In the genomic region with DNA sequence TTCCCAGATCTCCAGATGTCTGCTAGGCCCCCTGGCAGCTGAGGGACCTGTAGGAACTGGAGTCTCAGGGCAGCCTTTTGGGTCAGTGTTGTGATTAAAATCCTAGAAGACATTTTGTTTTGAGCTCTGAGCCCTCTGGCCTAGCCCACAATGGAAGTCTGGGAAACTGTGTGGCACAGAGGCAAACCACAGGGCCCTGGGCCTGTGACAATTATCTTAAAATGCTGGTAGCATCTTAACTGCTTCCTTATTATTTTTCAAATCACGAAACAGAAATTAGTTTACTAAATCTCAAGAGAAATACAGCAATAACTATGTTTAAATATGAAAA, we compare ENCODE assay signal across 2 cellular contexts.
TF ChIP-seq lines count a peak whose summit lies in the region.

No MANE protein-coding gene starts in this region.

TF ChIP-seq in SK-N-SH treated with all-trans-retinoic acid at 6 μM for 48 hours, 23 proteins besides CTCF, POLR2A, EP300 and RAD21:
- TF ChIP-seq, protein P1, sequence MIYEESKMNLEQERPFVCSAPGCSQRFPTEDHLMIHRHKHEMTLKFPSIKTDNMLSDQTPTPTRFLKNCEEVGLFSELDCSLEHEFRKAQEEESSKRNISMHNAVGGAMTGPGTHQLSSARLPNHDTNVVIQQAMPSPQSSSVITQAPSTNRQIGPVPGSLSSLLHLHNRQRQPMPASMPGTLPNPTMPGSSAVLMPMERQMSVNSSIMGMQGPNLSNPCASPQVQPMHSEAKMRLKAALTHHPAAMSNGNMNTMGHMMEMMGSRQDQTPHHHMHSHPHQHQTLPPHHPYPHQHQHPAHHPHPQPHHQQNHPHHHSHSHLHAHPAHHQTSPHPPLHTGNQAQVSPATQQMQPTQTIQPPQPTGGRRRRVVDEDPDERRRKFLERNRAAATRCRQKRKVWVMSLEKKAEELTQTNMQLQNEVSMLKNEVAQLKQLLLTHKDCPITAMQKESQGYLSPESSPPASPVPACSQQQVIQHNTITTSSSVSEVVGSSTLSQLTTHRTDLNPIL (CRISPR knock-in tag; IDR thresholded peaks at IDR 0.05; ENCODE audit: low read depth), result no peak
- TF ChIP-seq GLIS3 (CRISPR knock-in tag; IDR thresholded peaks at IDR 0.05) (no peak), ZNF8 (CRISPR knock-in tag; IDR thresholded peaks at IDR 0.05) (no peak), ZC3H10 (CRISPR knock-in tag; IDR thresholded peaks at IDR 0.05) (no peak)

TF ChIP-seq in neural cell, 6 proteins besides CTCF, POLR2A, EP300 and RAD21 (continued from another document):
- TF ChIP-seq, protein P2, sequence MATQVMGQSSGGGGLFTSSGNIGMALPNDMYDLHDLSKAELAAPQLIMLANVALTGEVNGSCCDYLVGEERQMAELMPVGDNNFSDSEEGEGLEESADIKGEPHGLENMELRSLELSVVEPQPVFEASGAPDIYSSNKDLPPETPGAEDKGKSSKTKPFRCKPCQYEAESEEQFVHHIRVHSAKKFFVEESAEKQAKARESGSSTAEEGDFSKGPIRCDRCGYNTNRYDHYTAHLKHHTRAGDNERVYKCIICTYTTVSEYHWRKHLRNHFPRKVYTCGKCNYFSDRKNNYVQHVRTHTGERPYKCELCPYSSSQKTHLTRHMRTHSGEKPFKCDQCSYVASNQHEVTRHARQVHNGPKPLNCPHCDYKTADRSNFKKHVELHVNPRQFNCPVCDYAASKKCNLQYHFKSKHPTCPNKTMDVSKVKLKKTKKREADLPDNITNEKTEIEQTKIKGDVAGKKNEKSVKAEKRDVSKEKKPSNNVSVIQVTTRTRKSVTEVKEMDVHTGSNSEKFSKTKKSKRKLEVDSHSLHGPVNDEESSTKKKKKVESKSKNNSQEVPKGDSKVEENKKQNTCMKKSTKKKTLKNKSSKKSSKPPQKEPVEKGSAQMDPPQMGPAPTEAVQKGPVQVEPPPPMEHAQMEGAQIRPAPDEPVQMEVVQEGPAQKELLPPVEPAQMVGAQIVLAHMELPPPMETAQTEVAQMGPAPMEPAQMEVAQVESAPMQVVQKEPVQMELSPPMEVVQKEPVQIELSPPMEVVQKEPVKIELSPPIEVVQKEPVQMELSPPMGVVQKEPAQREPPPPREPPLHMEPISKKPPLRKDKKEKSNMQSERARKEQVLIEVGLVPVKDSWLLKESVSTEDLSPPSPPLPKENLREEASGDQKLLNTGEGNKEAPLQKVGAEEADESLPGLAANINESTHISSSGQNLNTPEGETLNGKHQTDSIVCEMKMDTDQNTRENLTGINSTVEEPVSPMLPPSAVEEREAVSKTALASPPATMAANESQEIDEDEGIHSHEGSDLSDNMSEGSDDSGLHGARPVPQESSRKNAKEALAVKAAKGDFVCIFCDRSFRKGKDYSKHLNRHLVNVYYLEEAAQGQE (IDR thresholded peaks at IDR 0.05; ENCODE audit: borderline replicate concordance), result no peak
- TF ChIP-seq SMC3 (conservative IDR thresholded peaks at IDR 0.05; ENCODE audit: poor library complexity) (no peak), TAF1 (IDR thresholded peaks at IDR 0.05; ENCODE audit: low read depth) (no peak), POLR2AphosphoS5 (IDR thresholded peaks at IDR 0.05) (no peak)
